16 cellular contexts compared by ENCODE assay signal in genomic region chr7:95550546-95550945, GRCh38. TPM values are rescaled to one million over a fixed set of nuclear protein-coding genes. Genes with fewer than 3 reads are reported as not detected.
A peak's percentile ranks its signal among the peaks of the same experiment; 100 is the strongest.
DNase-seq lines count a peak whose midpoint lies in the region; ATAC-seq and TF ChIP-seq lines count a peak whose summit lies in the region.
"Had no signal": no experiment of that assay in that cellular context is flagged by ENCODE, and none has a peak within 500 bp of the region (broad histone marks: within the 10 kb centered on the region; RNA-seq: fewer than 3 reads in every experiment).

No MANE protein-coding gene starts in this region.

- no peaks in the 10 kb centered on the region for H3K9me2 ChIP-seq in PC-3 (replicated peaks; ENCODE audit: low read length)

- H3K27me3 ChIP-seq in PC-3 (ENCODE audit: low read length) (no peaks in the 10 kb centered on the region), colonic mucosa (no peaks in the 10 kb centered on the region), lung (ENCODE audit: control insufficient read depth, insufficient read depth) (no peaks in the 10 kb centered on the region), suprapubic skin (no peaks in the 10 kb centered on the region)

- peak overlapping the region; percentile 30; the same call in 1 of the 2 replicates for H3K4me3 ChIP-seq in PC-3 (ENCODE audit: low read length)
- H3K4me3 ChIP-seq in colonic mucosa = no peak overlapping the region
- H3K4me3 ChIP-seq in lung = no peak overlapping the region
- peak overlapping the region; percentile 26 for H3K4me3 ChIP-seq in suprapubic skin

- WGBS in lung, 2 donors = 41 to 61% methylated on average over 4 of the region's 4 CpGs
- 37% methylated on average over 4 of the region's 4 CpGs for WGBS in suprapubic skin

- intact Hi-C loops in PC-3 (cut with micrococcal nuclease) = no loop called here
- intact Hi-C loops in colonic mucosa (cut with DNase I) = no loop called here

- H3K27ac ChIP-seq in PC-3 (ENCODE audit: low read length) (peak overlapping the region; percentile 87), colonic mucosa (peak overlapping the region; percentile 48), lung (ENCODE audit: low read depth in 1 of 2, low read length in 1 of 2) (peak overlapping the region; percentile 94 to 98), suprapubic skin (peak overlapping the region; percentile 97)

- TF ChIP-seq CTCF in PC-3 (conservative IDR thresholded peaks at IDR 0.05; ENCODE audit: low read depth, low read length) (no peak), colonic mucosa (IDR thresholded peaks at IDR 0.05) (no peak), lung (IDR thresholded peaks at IDR 0.05; ENCODE audit: control extremely low read depth, extremely low read depth) (no peak), suprapubic skin (IDR thresholded peaks at IDR 0.05) (no peak)

- H4K20me1 ChIP-seq in PC-3 (ENCODE audit: low read length) = no peaks in the 10 kb centered on the region

- ATAC-seq in PC-3 (no peak), lung (ENCODE audit: insufficient read depth, low FRiP score) (no peak)
- ATAC-seq: stimulated activated naive CD8-positive, alpha-beta T cell treated with anti-CD3 and anti-CD28 coated beads, Interleukin-15, amount 100 ng/mL, for 72 hours had no signal

- H3K36me3 ChIP-seq in PC-3 (ENCODE audit: low read depth, low read length) (no peaks in the 10 kb centered on the region), colonic mucosa (no peaks in the 10 kb centered on the region), lung (ENCODE audit: control insufficient read depth in 2 of 2, insufficient read depth in 2 of 2, low read length in 2 of 2) (no peaks in the 10 kb centered on the region), suprapubic skin (no peaks in the 10 kb centered on the region)

- no peaks in the 10 kb centered on the region for H3K79me2 ChIP-seq in PC-3 (ENCODE audit: low read length)

- no TSS peak for BruUV-seq in PC-3 (replicated peaks; lab: Mats Ljungman, UMichigan)

- H3K4me2 ChIP-seq in PC-3 (ENCODE audit: low read length) = peak overlapping the region; percentile 77

- H3K4me1 ChIP-seq in PC-3 (ENCODE audit: insufficient read depth, low read length) = peaks cover 32% of the 10 kb centered on the region
- H3K4me1 ChIP-seq in colonic mucosa = no peaks in the 10 kb centered on the region
- peaks cover 6 to 33% of the 10 kb centered on the region in 2 donors for H3K4me1 ChIP-seq in lung (ENCODE audit: control insufficient read depth in 2 of 2, insufficient read depth in 2 of 2, low read length in 2 of 2)
- H3K4me1 ChIP-seq in suprapubic skin = peaks cover 59% of the 10 kb centered on the region

- H3K9ac ChIP-seq in PC-3 (ENCODE audit: low read length) (no peak overlapping the region; the same call in 1 of the 2 replicates), colonic mucosa (ENCODE audit: low read depth in 2 of 2, low read length in 2 of 2) (peak overlapping the region in 1 of 2 donors; percentile 30)

- POLR2A ChIA-PET in PC-3 (lab: Charles Lee; ENCODE audit: unreplicated experiment) = no interaction called here

- no peak for TF ChIP-seq EP300 in suprapubic skin (IDR thresholded peaks at IDR 0.05)

- TF ChIP-seq POLR2A in suprapubic skin (IDR thresholded peaks at IDR 0.05) = no peak

- DNase-seq in PC-3 (no peak), colonic mucosa (no peak), lung (ENCODE audit: low spot score) (no peak), suprapubic skin (ENCODE audit: low spot score in 2 of 2) (no peak), 8988T (no peak), AML-193 (lab: John Stamatoyannopoulos, UW) (no peak), NOMO-1 (lab: John Stamatoyannopoulos, UW; ENCODE audit: unreplicated experiment in 2 of 2) (no peak), NCI-H2227 (lab: John Stamatoyannopoulos, UW; ENCODE audit: unreplicated experiment) (no peak)
- DNase-seq: activated CD4-positive, alpha-beta memory T cell treated with anti-CD3 and anti-CD28 coated beads, Interleukin-2, amount 10 ng/mL, durations not matched to agents 7 days and 5 days; activated naive CD4-positive, alpha-beta T cell treated with anti-CD3 and anti-CD28 coated beads, Interleukin-2, amount 50 U/mL, for 16 hours; NCI-H1694 treated with DMSO at 0.1 percent for 48 hours; stimulated activated CD4-positive, alpha-beta T cell treated with anti-CD3 and anti-CD28 coated beads, Interleukin-2, amount 100 ng/mL, for 24 hours; stimulated activated naive CD8-positive, alpha-beta T cell treated with anti-CD3 and anti-CD28 coated beads, Interleukin-15, amount 100 ng/mL, for 72 hours had no signal

- H3K9me3 ChIP-seq in PC-3 (ENCODE audit: low read length) = no peaks in the 10 kb centered on the region
- H3K9me3 ChIP-seq in colonic mucosa = no peaks in the 10 kb centered on the region
- H3K9me3 ChIP-seq in lung (ENCODE audit: control insufficient read depth in 2 of 2, insufficient read depth in 1 of 2, low read length in 1 of 2) = no peaks in the 10 kb centered on the region
- H3K9me3 ChIP-seq in suprapubic skin = no peaks in the 10 kb centered on the region

- peaks cover 3% of the 10 kb centered on the region for H3F3A ChIP-seq in PC-3 (ENCODE audit: low read length, unreplicated experiment)

- H2AFZ ChIP-seq in PC-3 (ENCODE audit: low read length) = peak overlapping the region; percentile 58

- CTCF ChIA-PET in PC-3 (lab: Charles Lee) = interaction anchor here (1.1 kb wide), 1 partner anchor 140 kb away, joined by 10 read pairs; no protein-coding TSS in a partner anchor

RNA-seq across cellular contexts. Expression of gene PDK4, which starts 45.8 kb away (rescaled TPM):
- total RNA-seq in PC-3 (2014; rRNA removed) (0.63 and 3.2 TPM in 2 replicates), colonic mucosa (10 to 100 TPM; 11.1 to 27.6 TPM), lung (10 to 100 TPM; 42.3 to 86.9 TPM), suprapubic skin (100 to 1,000 TPM in 3 of 4 donors, 10 to 100 TPM in 1; 84.2 to 975 (median 104) TPM)
- 10 to 100 TPM; 20.1 to 27.9 TPM for polyA plus RNA-seq in lung
- total RNA-seq: activated CD4-positive, alpha-beta memory T cell treated with anti-CD3 and anti-CD28 coated beads, Interleukin-2, amount 10 ng/mL, durations not matched to agents 7 days and 5 days; T-helper 2 cell treated with Interferon-gamma antibody and Interleukin-4, amounts not matched to agents 100 ng/mL and 5 ng/mL, for 36 hours had no signal
- polyA plus RNA-seq: IgD-negative memory B cell, neural cell had no signal

Comparison
In these comparisons a context has a peak if more than half of its experiments do, and no peak if none do; other contexts are left out.
1. H3K4me3 ChIP-seq: peak in PC-3 (single experiment) and suprapubic skin (single experiment); none in colonic mucosa (single experiment) and lung (single experiment).
2. Peak in every context shown above with its lines, with median percentiles within 50 percentile points of each other: H3K27ac ChIP-seq.